ENCODE assay signal across 8 cellular contexts in the genomic region with DNA sequence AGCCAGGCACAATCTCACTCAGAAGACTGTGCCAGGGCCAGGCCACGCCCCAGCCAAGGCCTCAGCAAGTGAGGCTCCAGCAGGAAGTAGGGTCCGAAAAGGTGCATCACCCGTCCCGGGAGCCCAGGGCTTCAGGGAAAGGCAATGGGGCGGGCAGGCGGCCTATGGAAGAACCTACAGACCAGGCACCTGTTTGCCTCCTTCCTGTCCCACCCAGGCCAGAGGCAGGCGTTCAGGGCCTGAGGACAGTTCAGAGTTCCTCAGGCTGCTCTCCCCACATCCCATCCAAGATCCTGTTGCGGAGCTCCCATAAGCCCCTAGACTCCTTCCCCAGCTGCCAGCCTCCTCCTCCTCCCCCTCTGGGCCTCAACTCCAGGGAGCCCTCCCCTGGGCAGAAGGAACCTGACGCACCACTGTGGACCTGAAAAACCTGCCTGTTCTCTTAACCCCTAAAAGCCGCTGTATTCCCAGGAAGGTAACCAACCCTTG. TPM values are rescaled to one million over a fixed set of nuclear protein-coding genes. Genes with fewer than 3 reads are reported as not detected.
A peak's percentile ranks its signal among the peaks of the same experiment; 100 is the strongest.
DNase-seq lines count a peak whose midpoint lies in the region; TF ChIP-seq lines count a peak whose summit lies in the region.

No MANE protein-coding gene starts in this region.

- intact Hi-C loops in breast epithelium (cut with DNase I; ENCODE audit: low total_unique reads): no loop called here

- peaks cover 74% of the 10 kb centered on the region for H3K79me2 ChIP-seq in osteoblast (ENCODE audit: insufficient read depth, low read length)

- H3K4me1 ChIP-seq in breast epithelium (peaks cover 20 to 34% of the 10 kb centered on the region in 2 donors), osteoblast (ENCODE audit: insufficient read depth, low read length) (peaks cover 47% of the 10 kb centered on the region)

- H3K4me3 ChIP-seq in breast epithelium (peak overlapping the region; percentile 0 to 99 (median 90)), osteoblast (ENCODE audit: insufficient read depth, low read length) (peak overlapping the region; percentile 7)

- in situ Hi-C loops in GM13976 (cut with MboI; ENCODE audit: low sequenced_read_pairs, unreplicated experiment) (no loop called here), KBM-7 (cut with MboI; ENCODE audit: low pct_unique_long_range_greater_than_20kb, low sequenced_read_pairs) (no loop called here)

- H3K27me3 ChIP-seq in breast epithelium (no peaks in the 10 kb centered on the region), osteoblast (ENCODE audit: insufficient read depth, low read length) (no peaks in the 10 kb centered on the region)

- H3K36me3 ChIP-seq in breast epithelium (no peaks in the 10 kb centered on the region), osteoblast (ENCODE audit: insufficient read depth, low read length) (no peaks in the 10 kb centered on the region)

- TF ChIP-seq POLR2A in breast epithelium (IDR thresholded peaks at IDR 0.05): no peak

- H3K27ac ChIP-seq in breast epithelium: peak overlapping the region; percentile 91 to 93
- peak overlapping the region; percentile 33 for H3K27ac ChIP-seq in osteoblast (ENCODE audit: low read depth, low read length)

- peak overlapping the region; percentile 98 for H3K4me2 ChIP-seq in osteoblast (ENCODE audit: insufficient read depth, low read length)

- H3K9me3 ChIP-seq in breast epithelium: no peaks in the 10 kb centered on the region
- no peaks in the 10 kb centered on the region for H3K9me3 ChIP-seq in osteoblast (ENCODE audit: low read depth, low read length)

- DNase-seq in GM13976 (ENCODE audit: low spot score): peak; percentile 70
- peak; percentile 72 for DNase-seq in HT-29 (ENCODE audit: low spot score)
- DNase-seq in breast epithelium (ENCODE audit: low spot score in 2 of 2): peak; percentile 78 to 83
- peak; percentile 74 for DNase-seq in osteoblast (ENCODE audit: insufficient read length, low spot score, missing footprints)
- DNase-seq in KBM-7: no peak
- no peak for DNase-seq in SHP77 (lab: John Stamatoyannopoulos, UW)
- no peak for DNase-seq in NCI-H1092 treated with DMSO at 0.1 percent for 48 hours (lab: John Stamatoyannopoulos, UW)
- no peak for DNase-seq in NCI-H526 treated with DMSO at 0.1 percent for 48 hours (lab: John Stamatoyannopoulos, UW)

- no peak overlapping the region for H2AFZ ChIP-seq in osteoblast (ENCODE audit: low read length)

- TF ChIP-seq CTCF in GM13976 (IDR thresholded peaks at IDR 0.05; ENCODE audit: borderline replicate concordance, control extremely low read depth, extremely low read depth, insufficient read depth, missing control alignments): no peak
- no peak for TF ChIP-seq CTCF in breast epithelium (IDR thresholded peaks at IDR 0.05)
- no peak for TF ChIP-seq CTCF in osteoblast (IDR thresholded peaks at IDR 0.05; ENCODE audit: extremely low read depth, low read depth, low read length)

- H4K20me1 ChIP-seq in osteoblast (ENCODE audit: insufficient read depth, low read length): peaks cover 55% of the 10 kb centered on the region

RNA-seq across cellular contexts. Expression of gene CLUH, which starts 2.3 kb away (rescaled TPM):
- 156 and 168 TPM in 2 replicates for total RNA-seq in HT-29 (2014; rRNA removed; shearing (Covaris generic))
- 10 to 100 TPM; 37.6 to 77.7 (median 50.6) TPM for total RNA-seq in breast epithelium
- 36.2 and 41.6 TPM in 2 replicates for total RNA-seq in osteoblast

RNA-seq across cellular contexts. Expression of gene CCDC92B, which starts 40.2 kb away (rescaled TPM):
- 0.18 TPM in 2 replicates for total RNA-seq in HT-29 (2014; rRNA removed; shearing (Covaris generic))
- total RNA-seq in breast epithelium: under 1 TPM in 1 of 3 donors, not detected in 2; 0.33 TPM
- total RNA-seq in osteoblast: not detected in 2 replicates

Comparison
In these comparisons a context has a peak if more than half of its experiments do, and no peak if none do; other contexts are left out.
1. DNase-seq: peak in GM13976 (single experiment), HT-29 (single experiment), breast epithelium (2 of 2) and osteoblast (single experiment); none in KBM-7 (single experiment), SHP77 (0 of 2), NCI-H1092 treated with DMSO at 0.1 percent for 48 hours (single experiment) and NCI-H526 treated with DMSO at 0.1 percent for 48 hours (single experiment).